ENCODE assay signal across 8 cellular contexts in genomic region chr3:23917904-23918303, GRCh38. TPM values are rescaled to one million over a fixed set of nuclear protein-coding genes. Genes with fewer than 3 reads are reported as not detected.
DNase-seq lines count a peak whose midpoint lies in the region; ATAC-seq and TF ChIP-seq lines count a peak whose summit lies in the region.
"Not testable (repeated sequence)": the region's sequence is repeated elsewhere in the genome, so short reads cannot be mapped to it uniquely, and the experiment has no call there.

No MANE protein-coding gene starts in this region.

- H3K4me3 ChIP-seq in BLaER1 (peak overlapping the region; percentile 93), IMR-90 (ENCODE audit: insufficient read depth, low read depth, low read length) (peak overlapping the region; percentile 57), astrocyte of the spinal cord (ENCODE audit: low read depth, low read length) (peak overlapping the region; percentile 98), esophagus (ENCODE audit: low read depth in 1 of 2, low read length in 2 of 2) (peak overlapping the region; percentile 84 to 97), neuron (ENCODE audit: low read length) (peak overlapping the region; percentile 86), stomach smooth muscle (ENCODE audit: low read length in 2 of 2) (peak overlapping the region; percentile 95 to 98)

- not testable (repeated sequence) for H2AK5ac ChIP-seq in IMR-90 (ENCODE audit: low read depth, low read length)

- CTCF ChIA-PET in IMR-90 (lab: Yijun Ruan, JAX) = not testable (repeated sequence)

- peak overlapping the region; percentile 89 for H3K4me2 ChIP-seq in BLaER1
- peak overlapping the region; percentile 97 for H3K4me2 ChIP-seq in IMR-90 (ENCODE audit: low read depth, low read length)

- not testable (repeated sequence) for TF ChIP-seq POLR2A in IMR-90 (IDR thresholded peaks at IDR 0.05; ENCODE audit: low read depth, low read length)

- H2BK20ac ChIP-seq in IMR-90 (ENCODE audit: low read depth, low read length) = not testable (repeated sequence)

- not testable (repeated sequence) for H4K91ac ChIP-seq in IMR-90 (ENCODE audit: insufficient read depth, low read depth, low read length)

- ATAC-seq in IMR-90 (ENCODE audit: low read depth) = not testable (repeated sequence)
- ATAC-seq in left colon = peak; percentile 1

- H2AK9ac ChIP-seq in IMR-90 (replicated peaks; ENCODE audit: low read depth, low read length, poor library complexity) = not testable (repeated sequence)

- peak overlapping the region; percentile 94; the same call in 1 of the 2 replicates for H3K4ac ChIP-seq in IMR-90 (ENCODE audit: low read depth, low read length)

- H2BK5ac ChIP-seq in IMR-90 (ENCODE audit: low read depth, low read length, poor library complexity, severe bottlenecking) = peak overlapping the region; percentile 92

- H3K36me3 ChIP-seq in BLaER1 = peaks cover 48% of the 10 kb centered on the region
- peaks cover 14% of the 10 kb centered on the region for H3K36me3 ChIP-seq in IMR-90 (ENCODE audit: control insufficient read depth, insufficient read depth, low read length)
- H3K36me3 ChIP-seq in esophagus (ENCODE audit: control insufficient read depth in 2 of 2, insufficient read depth in 2 of 2, low read length in 1 of 2) = not testable (repeated sequence)
- H3K36me3 ChIP-seq in neuron (ENCODE audit: insufficient read depth, low read length) = peaks cover 28% of the 10 kb centered on the region
- H3K36me3 ChIP-seq in stomach smooth muscle (ENCODE audit: control insufficient read depth in 2 of 2, insufficient read depth in 2 of 2, low read length in 2 of 2) = peaks cover 8 to 21% of the 10 kb centered on the region in 2 donors

- not testable (repeated sequence) for H2AFZ ChIP-seq in IMR-90 (replicated peaks; ENCODE audit: low read length, poor library complexity); neuron (ENCODE audit: low read depth, low read length)

- H3K23ac ChIP-seq in IMR-90 (ENCODE audit: low read depth, low read length) = peak overlapping the region; percentile 97; the same call in 1 of the 2 replicates

- not testable (repeated sequence) for H3K9me1 ChIP-seq in IMR-90 (ENCODE audit: insufficient read depth, low read length)

- peak overlapping the region; percentile 72; the same call in 1 of the 2 replicates for H3K18ac ChIP-seq in IMR-90 (ENCODE audit: low read depth, low read length)

- not testable (repeated sequence) for H3K9me3 ChIP-seq in BLaER1; IMR-90 (ENCODE audit: control insufficient read depth, insufficient read depth, low read length); esophagus (ENCODE audit: control insufficient read depth in 2 of 2, insufficient read depth in 1 of 2, low read depth in 1 of 2, low read length in 1 of 2); neuron (ENCODE audit: low read length); stomach smooth muscle (ENCODE audit: control insufficient read depth in 2 of 2, low read length in 2 of 2)

- TF ChIP-seq CTCF in IMR-90 (conservative IDR thresholded peaks at IDR 0.05; ENCODE audit: low read depth, low read length); VCaP (conservative IDR thresholded peaks at IDR 0.05); astrocyte of the spinal cord (IDR thresholded peaks at IDR 0.05; ENCODE audit: low read depth, low read length): not testable (repeated sequence)

- H3K56ac ChIP-seq in IMR-90 (ENCODE audit: extremely low read depth, insufficient read depth, low read length) = peak overlapping the region; percentile 73

- intact Hi-C loops in IMR-90 (cut with micrococcal nuclease) = loop anchor here (1.0 to 10.0 kb wide), 2 partner anchors 28 to 767 kb away; no protein-coding TSS in a partner anchor
- intact Hi-C loops in left colon (cut with DNase I, micrococcal nuclease) = not testable (repeated sequence)

- H3K27me3 ChIP-seq in BLaER1 = peaks cover 18% of the 10 kb centered on the region
- not testable (repeated sequence) for H3K27me3 ChIP-seq in IMR-90 (ENCODE audit: control insufficient read depth, insufficient read depth, low read length); esophagus (ENCODE audit: control insufficient read depth in 1 of 2, insufficient read depth in 2 of 2, low read length in 2 of 2); neuron (ENCODE audit: insufficient read depth, low read length); stomach smooth muscle (ENCODE audit: control insufficient read depth in 1 of 2, insufficient read depth in 2 of 2, low read length in 2 of 2)

- not testable (repeated sequence) for TF ChIP-seq RAD21 in IMR-90 (IDR thresholded peaks at IDR 0.05; ENCODE audit: low read length)

- not testable (repeated sequence) for DNase-seq in IMR-90; astrocyte of the spinal cord (ENCODE audit: low read depth, low spot score); left colon

- H4K20me1 ChIP-seq in BLaER1 (peaks cover 67% of the 10 kb centered on the region), IMR-90 (ENCODE audit: insufficient read depth, low read length) (peaks cover 40% of the 10 kb centered on the region)

- H3K27ac ChIP-seq in BLaER1 = peak overlapping the region; percentile 98
- H3K27ac ChIP-seq in IMR-90 (ENCODE audit: insufficient read depth, low read length) = peak overlapping the region; percentile 81
- H3K27ac ChIP-seq in VCaP = peak overlapping the region; percentile 91
- H3K27ac ChIP-seq in esophagus (ENCODE audit: low read depth in 2 of 2, low read length in 1 of 2) = peak overlapping the region; percentile 60 to 96
- H3K27ac ChIP-seq in stomach smooth muscle (ENCODE audit: low read length) = peak overlapping the region; percentile 92

- H2BK120ac ChIP-seq in IMR-90 (ENCODE audit: low read depth, low read length) = not testable (repeated sequence)

- peak overlapping the region; percentile 90 for H3K14ac ChIP-seq in IMR-90 (replicated peaks; ENCODE audit: low read depth, low read length)

- H2BK15ac ChIP-seq in IMR-90 (ENCODE audit: low read depth, low read length) = not testable (repeated sequence)

- POLR2A ChIA-PET in IMR-90 (lab: Charles Lee; ENCODE audit: unreplicated experiment) = interaction anchor here (1.0 kb wide), 1 partner anchor 10 kb away, joined by 3 read pairs; no protein-coding TSS in a partner anchor

- BruUV-seq in IMR-90 (replicated peaks; lab: Mats Ljungman, UMichigan) = not testable (repeated sequence)

- H3K4me1 ChIP-seq in BLaER1 (peaks cover 60% of the 10 kb centered on the region), neuron (ENCODE audit: insufficient read depth, low read length) (peaks cover 30% of the 10 kb centered on the region), stomach smooth muscle (ENCODE audit: control insufficient read depth, insufficient read depth, low read length) (peaks cover 14% of the 10 kb centered on the region)
- not testable (repeated sequence) for H3K4me1 ChIP-seq in IMR-90 (ENCODE audit: control insufficient read depth, insufficient read depth, low read length); esophagus (ENCODE audit: control insufficient read depth in 2 of 2, insufficient read depth in 2 of 2, low read length in 1 of 2)

- not testable (repeated sequence) for H4K5ac ChIP-seq in IMR-90 (ENCODE audit: low read depth, low read length)

- H3K9ac ChIP-seq in BLaER1 (peak overlapping the region; percentile 99), IMR-90 (ENCODE audit: low read depth, low read length) (peak overlapping the region; percentile 82), stomach smooth muscle (ENCODE audit: low read length in 2 of 2) (peak overlapping the region; percentile 95 to 99)

- dilution Hi-C loops in IMR-90 (cut with HindIII; ENCODE audit: low sequenced_read_pairs, unreplicated experiment) = not testable (repeated sequence)

- H3K79me1 ChIP-seq in IMR-90 (ENCODE audit: low read depth in 1 of 2, low read length in 2 of 2) = peaks cover 22 to 54% of the 10 kb centered on the region in 2 experiments

- 0% methylated on average over 1 of the region's 13 CpGs; no CpG with 5 or more reads in 1 of the 2 experiments for WGBS in IMR-90 (ENCODE audit: extremely low coverage in 2 of 2, insufficient read length in 1 of 2), 2 experiments
- 0% methylated on average over 10 to 12 of the region's 13 CpGs for WGBS in esophagus, 2 donors

- not testable (repeated sequence) for H4K8ac ChIP-seq in IMR-90 (ENCODE audit: low read depth in 2 of 2, low read length in 2 of 2)

- in situ Hi-C loops in IMR-90 (cut with MboI; ENCODE audit: low sequenced_read_pairs); astrocyte of the spinal cord (cut with HindIII; ENCODE audit: low sequenced_read_pairs): not testable (repeated sequence)

RNA-seq across cellular contexts. Expression of gene RPL15, which starts 1.0 kb away (rescaled TPM):
- total RNA-seq in IMR-90 (2012; rRNA removed) = 1,419 and 2,730 TPM in 2 replicates
- polyA plus RNA-seq in IMR-90 (2012; rRNA removed) = 4,701 and 5,087 TPM in 2 replicates
- polyA plus RNA-seq in IMR-90 (2012; cell fraction: cytosol; rRNA removed) = 2,854 and 3,719 TPM in 2 replicates
- 1,256 and 2,197 TPM in 2 replicates for polyA plus RNA-seq in IMR-90 (2012; cell fraction: nucleus; rRNA removed; ENCODE audit: low replicate concordance)
- 1,000 to 10,000 TPM; 2,505 to 3,173 TPM for polyA plus RNA-seq in esophagus
- total RNA-seq in left colon = 1,000 to 10,000 TPM; 1,192 to 1,307 TPM

RNA-seq across cellular contexts. Expression of gene NKIRAS1, which starts 1.1 kb away (rescaled TPM):
- 6.8 and 16.1 TPM in 2 replicates for total RNA-seq in IMR-90 (2012; rRNA removed)
- polyA plus RNA-seq in IMR-90 (2012; rRNA removed) = 5.6 and 6.1 TPM in 2 replicates
- polyA plus RNA-seq in IMR-90 (2012; cell fraction: cytosol; rRNA removed) = 2.4 and 3.6 TPM in 2 replicates
- polyA plus RNA-seq in IMR-90 (2012; cell fraction: nucleus; rRNA removed; ENCODE audit: low replicate concordance) = 1.0 and 3.0 TPM in 2 replicates
- polyA plus RNA-seq in esophagus = 1 to 10 TPM; 4.9 to 5.4 TPM
- 1 to 10 TPM; 3.4 to 5.4 TPM for total RNA-seq in left colon

RNA-seq across cellular contexts. Expression of gene NR1D2, which starts 27.2 kb away (rescaled TPM):
- total RNA-seq in IMR-90 (2012; rRNA removed) = 41.0 and 46.1 TPM in 2 replicates
- 7.5 and 8.1 TPM in 2 replicates for polyA plus RNA-seq in IMR-90 (2012; rRNA removed)
- 1.7 and 2.1 TPM in 2 replicates for polyA plus RNA-seq in IMR-90 (2012; cell fraction: cytosol; rRNA removed)
- polyA plus RNA-seq in IMR-90 (2012; cell fraction: nucleus; rRNA removed; ENCODE audit: low replicate concordance) = 0.62 and 8.5 TPM in 2 replicates
- 1 to 10 TPM; 8.6 to 9.3 TPM for polyA plus RNA-seq in esophagus
- total RNA-seq in left colon = 10 to 100 TPM; 23.1 to 29.4 TPM
